Comparison of ENCODE assay signal across 28 cellular contexts in the genomic region with DNA sequence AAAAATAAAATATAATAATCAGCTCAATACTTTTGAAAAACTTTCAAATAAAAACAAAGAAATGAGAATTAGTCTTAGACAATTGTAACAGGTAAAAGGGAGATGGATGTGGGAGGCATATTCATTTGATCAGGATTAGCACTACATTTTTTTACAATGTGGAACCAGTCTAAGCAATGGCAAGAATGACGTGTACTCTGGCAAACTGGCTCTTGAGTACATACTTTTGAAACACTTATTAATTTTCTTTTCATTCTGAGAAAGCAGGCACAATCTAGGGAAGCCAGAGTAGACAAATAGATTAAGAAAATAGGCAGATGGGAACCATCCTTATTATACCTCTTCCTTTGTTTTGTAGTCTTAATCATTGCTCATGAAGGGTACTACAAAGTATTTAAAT.
"Had no signal": no experiment of that assay in that cellular context is flagged by ENCODE, and none has a peak within 500 bp of the region (broad histone marks: within the 10 kb centered on the region; RNA-seq: fewer than 3 reads in every experiment).

No MANE protein-coding gene starts in this region.

- H3K4me3 ChIP-seq: lower lobe of right lung, pancreas, prostate gland, skin epidermis, stomach, testis, thyroid gland, transverse colon, upper lobe of left lung, vagina had no signal

- H3K36me3 ChIP-seq: pancreas, prostate gland, transverse colon, vagina had no signal

- H3K9me3 Mint-ChIP-seq: natural killer cell treated with Interleukin-12 subunit alpha and Interleukin-12 subunit beta and Interleukin-15 and Interleukin-18, amount 100 ng/mL, for 72 hours; neural crest cell had no signal

- ATAC-seq: left cardiac atrium; left lobe of liver; natural killer cell treated with Interleukin-12 subunit alpha and Interleukin-12 subunit beta and Interleukin-15 and Interleukin-18, amount 100 ng/mL, for 72 hours; pancreas; right cardiac atrium; sciatic nerve; stimulated activated naive B cell treated with anti-CD40 and anti-IgM and Interleukin-4, amounts not matched to agents 10 μg/mL and 1 μg/mL and 100 μg/mL, for 72 hours; stimulated activated naive CD8-positive, alpha-beta T cell treated with anti-CD3 and anti-CD28 coated beads, Interleukin-15, Interleukin-2, amounts not matched to agents 100 U/mL and 50 U/mL, for 24 hours had no signal

- H3K27me3 ChIP-seq: pancreas, stomach, testis, thyroid gland, transverse colon, upper lobe of left lung, vagina had no signal

- DNase-seq: kidney glomerular epithelial cell; left cardiac atrium; lower lobe of right lung; mammary epithelial cell; mesenchymal stem cell; nucleus accumbens; pancreas; posterior cingulate gyrus; retina; right cardiac atrium; stimulated activated CD4-positive, alpha-beta T cell treated with anti-CD3 and anti-CD28 coated beads, Interleukin-12 subunit alpha, Interleukin-12 subunit beta, amount 100 ng/mL, for 4 hours; stimulated activated CD4-positive, alpha-beta T cell treated with anti-CD3 and anti-CD28 coated beads, Interleukin-15, amount 100 ng/mL, for 24 hours; stimulated activated CD4-positive, alpha-beta T cell treated with anti-CD3 and anti-CD28 coated beads, Interleukin-2, amount 100 ng/mL, for 24 hours; stimulated activated CD4-positive, alpha-beta T cell treated with anti-CD3 and anti-CD28 coated beads, Interleukin-4, amount 100 ng/mL, for 1 hour; stimulated activated naive B cell treated with anti-CD40 and anti-IgM and Interleukin-4, amounts not matched to agents 10 μg/mL and 1 μg/mL and 100 μg/mL, for 72 hours; stimulated activated naive CD8-positive, alpha-beta T cell treated with anti-CD3 and anti-CD28 coated beads, Interleukin-15, Interleukin-2, amounts not matched to agents 100 U/mL and 50 U/mL, for 24 hours; stomach; testis; thyroid gland; transverse colon; upper lobe of left lung had no signal

- H3K27ac Mint-ChIP-seq: natural killer cell treated with Interleukin-12 subunit alpha and Interleukin-12 subunit beta and Interleukin-15 and Interleukin-18, amount 100 ng/mL, for 72 hours; stimulated activated naive B cell treated with anti-CD40 and anti-IgM and Interleukin-4, amounts not matched to agents 10 μg/mL and 1 μg/mL and 100 μg/mL, for 72 hours had no signal

- H3K4me3 Mint-ChIP-seq: natural killer cell treated with Interleukin-12 subunit alpha and Interleukin-12 subunit beta and Interleukin-15 and Interleukin-18, amount 100 ng/mL, for 72 hours; neural crest cell; stimulated activated naive B cell treated with anti-CD40 and anti-IgM and Interleukin-4, amounts not matched to agents 10 μg/mL and 1 μg/mL and 100 μg/mL, for 72 hours had no signal

- H3K4me1 ChIP-seq: lower lobe of right lung, pancreas, prostate gland, stomach, testis, transverse colon, upper lobe of left lung, vagina had no signal

- H3K27ac ChIP-seq: lower lobe of right lung, pancreas, prostate gland, skin epidermis, stomach, testis, thyroid gland, transverse colon, upper lobe of left lung, vagina had no signal

- H3K36me3 Mint-ChIP-seq: natural killer cell treated with Interleukin-12 subunit alpha and Interleukin-12 subunit beta and Interleukin-15 and Interleukin-18, amount 100 ng/mL, for 72 hours had no signal

- H3K27me3 Mint-ChIP-seq: natural killer cell treated with Interleukin-12 subunit alpha and Interleukin-12 subunit beta and Interleukin-15 and Interleukin-18, amount 100 ng/mL, for 72 hours; stimulated activated naive B cell treated with anti-CD40 and anti-IgM and Interleukin-4, amounts not matched to agents 10 μg/mL and 1 μg/mL and 100 μg/mL, for 72 hours had no signal

- H3K9me3 ChIP-seq: lower lobe of right lung, pancreas, prostate gland, stomach, testis, thyroid gland, transverse colon, upper lobe of left lung, vagina had no signal
